In the genomic region with DNA sequence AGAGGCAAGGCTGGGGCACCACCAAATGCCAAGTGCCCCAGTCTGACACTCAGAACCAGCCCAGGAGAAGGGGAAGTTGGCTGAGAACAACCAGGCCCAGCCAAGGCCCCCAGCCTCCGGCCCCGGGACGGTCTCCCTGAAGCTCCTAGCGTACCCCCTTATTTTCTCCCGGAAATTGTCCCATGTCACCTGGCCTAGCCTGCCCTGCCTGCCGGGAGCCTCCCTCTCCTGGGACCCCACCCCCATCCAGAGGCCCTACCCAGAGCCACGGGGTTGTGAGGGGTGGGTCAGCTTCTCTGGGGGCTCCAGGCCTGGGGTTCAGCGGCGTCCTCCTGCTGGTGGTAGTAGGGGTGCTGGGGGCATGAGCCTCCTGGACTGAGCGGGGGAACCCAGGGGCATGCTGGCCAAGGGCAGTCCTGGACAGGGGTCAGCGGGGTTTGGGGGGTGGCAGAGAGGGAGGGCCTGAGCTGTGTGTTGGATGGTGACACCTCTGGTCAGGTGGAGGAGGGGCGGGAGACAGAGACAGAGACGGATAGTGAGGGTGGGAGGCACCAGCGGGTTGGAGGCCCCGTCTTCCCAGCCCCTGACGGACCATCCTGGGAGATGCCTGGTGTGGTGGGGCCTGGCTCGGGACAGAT, we compare ENCODE assay signal across 20 cellular contexts. TPM values are rescaled to one million over a fixed set of nuclear protein-coding genes. Genes with fewer than 3 reads are reported as not detected.
DNase-seq lines count a peak whose midpoint lies in the region; ATAC-seq and TF ChIP-seq lines count a peak whose summit lies in the region.
"Had no signal": no experiment of that assay in that cellular context is flagged by ENCODE, and none has a peak within 500 bp of the region (broad histone marks: within the 10 kb centered on the region; RNA-seq: fewer than 3 reads in every experiment).

No MANE protein-coding gene starts in this region.

- H2BK120ac ChIP-seq in trophoblast cell (ENCODE audit: insufficient read depth, low read length, poor library complexity): peak overlapping the region; percentile 41

- H3K4me2 ChIP-seq in hepatocyte: no peak overlapping the region
- H3K4me2 ChIP-seq in trophoblast cell (ENCODE audit: low read length): no peak overlapping the region
- H3K4me2 ChIP-seq: SK-N-SH had no signal

- H3K27ac Mint-ChIP-seq in Calu3 (ENCODE audit: unreplicated experiment): no peak overlapping the region
- H3K27ac Mint-ChIP-seq: H9, HFFc6 had no signal

- no peaks in the 10 kb centered on the region for H3K36me3 Mint-ChIP-seq in Calu3 (ENCODE audit: insufficient read depth, unreplicated experiment)

- H2AK5ac ChIP-seq in trophoblast cell (ENCODE audit: low read length): peak overlapping the region; percentile 62

- 91% methylated on average over 17 of the region's 17 CpGs for WGBS in right cardiac atrium
- WGBS in hepatocyte (ENCODE audit: low lambda C conversion rate, missing lambda C conversion rate): 94% methylated on average over 10 of the region's 17 CpGs
- no CpG with 5 or more reads among the region's 17 CpGs for WGBS in trophoblast cell (ENCODE audit: extremely low coverage, insufficient coverage, insufficient read length)

- H3K4me3 Mint-ChIP-seq in Calu3 (ENCODE audit: low read depth, unreplicated experiment): no peak overlapping the region
- H3K4me3 Mint-ChIP-seq: HFFc6 had no signal

- H3K4me1 ChIP-seq in right cardiac atrium (ENCODE audit: control insufficient read depth, insufficient read depth, low read length) (no peaks in the 10 kb centered on the region), hepatocyte (ENCODE audit: insufficient read depth) (peaks cover 49% of the 10 kb centered on the region), trophoblast cell (ENCODE audit: control insufficient read depth in 1 of 2, insufficient read depth in 2 of 2, low read length in 2 of 2) (peaks cover 11% of the 10 kb centered on the region in 2 experiments)

- no peaks in the 10 kb centered on the region for H3K27me3 ChIP-seq in right cardiac atrium (ENCODE audit: control insufficient read depth, insufficient read depth)
- no peaks in the 10 kb centered on the region for H3K27me3 ChIP-seq in hepatocyte
- no peaks in the 10 kb centered on the region for H3K27me3 ChIP-seq in trophoblast cell (ENCODE audit: insufficient read depth, low read length)

- intact Hi-C loops in right cardiac atrium (cut with DNase I) (no loop called here), Right ventricle myocardium superior (cut with DNase I) (no loop called here), Calu3 (cut with micrococcal nuclease; ENCODE audit: unreplicated experiment) (no loop called here)

- H4K20me1 ChIP-seq in hepatocyte (ENCODE audit: insufficient read depth, poor library complexity, severe bottlenecking): no peaks in the 10 kb centered on the region

- no TSS peak for BruUV-seq in Calu3 (replicated peaks; lab: Mats Ljungman, UMichigan)

- no peaks in the 10 kb centered on the region for H3K9me3 Mint-ChIP-seq in Calu3 (ENCODE audit: low read depth, unreplicated experiment)
- H3K9me3 Mint-ChIP-seq: H9, HFFc6 had no signal

- H3K27ac ChIP-seq in right cardiac atrium (ENCODE audit: low read length) (no peak overlapping the region), hepatocyte (peak overlapping the region; percentile 79), trophoblast cell (ENCODE audit: low read depth, low read length) (no peak overlapping the region)
- H3K27ac ChIP-seq: RWPE1 had no signal

- H4K91ac ChIP-seq in trophoblast cell (ENCODE audit: low read depth, low read length): peak overlapping the region; percentile 75

- no peak overlapping the region for H3K18ac ChIP-seq in trophoblast cell (ENCODE audit: low read length)

- H3K36me3 ChIP-seq in hepatocyte (replicated peaks; ENCODE audit: insufficient read depth, low read depth) (no peaks in the 10 kb centered on the region), trophoblast cell (ENCODE audit: control insufficient read depth in 1 of 2, insufficient read depth in 2 of 2, low read length in 2 of 2) (no peaks in the 10 kb centered on the region)

- DNase-seq in right cardiac atrium (peak in 2 of 3 donors; percentile 40 to 45), Right ventricle myocardium superior (no peak), hepatocyte (ENCODE audit: low spot score) (no peak), trophoblast cell (peak in 1 of 2 donors; percentile 28), Calu3 (no peak)
- DNase-seq: 8988T, ACHN, DMS53, H9, HFFc6, NCI-H1092, NCI-H1417 treated with DMSO at 0.1 percent for 48 hours, NCI-H1694 treated with DMSO at 0.1 percent for 48 hours, NCI-H2081, NCI-H2227 treated with DMSO at 0.1 percent for 48 hours, NCI-H526 treated with DMSO at 0.1 percent for 48 hours, SK-N-SH had no signal

- no peaks in the 10 kb centered on the region for H3K9me3 ChIP-seq in right cardiac atrium (ENCODE audit: control insufficient read depth, low read length)
- no peaks in the 10 kb centered on the region for H3K9me3 ChIP-seq in hepatocyte (ENCODE audit: low read depth)
- H3K9me3 ChIP-seq in trophoblast cell (ENCODE audit: insufficient read depth, low read depth, low read length): no peaks in the 10 kb centered on the region
- H3K9me3 ChIP-seq: SK-N-SH had no signal

- CTCF ChIA-PET in Calu3 (lab: Charles Lee): interaction anchor here (0.6 to 1.0 kb wide), 2 partner anchors 58 to 210 kb away, joined by 3 to 4 read pairs; no protein-coding TSS in a partner anchor

- H3K9ac ChIP-seq in trophoblast cell (ENCODE audit: low read length): no peak overlapping the region
- H3K9ac ChIP-seq: SK-N-SH had no signal

- H2AFZ ChIP-seq in hepatocyte (no peak overlapping the region), trophoblast cell (ENCODE audit: insufficient read depth, low read length, poor library complexity) (no peak overlapping the region)

- ATAC-seq in right cardiac atrium: no peak
- no peak for ATAC-seq in Right ventricle myocardium superior (ENCODE audit: poor library complexity)
- no peak for ATAC-seq in HG03378 (IDR thresholded peaks at IDR 0.05; ENCODE audit: unreplicated experiment)
- ATAC-seq in HG03039 (IDR thresholded peaks at IDR 0.05; ENCODE audit: unreplicated experiment): no peak

- no peak overlapping the region for H2BK5ac ChIP-seq in trophoblast cell (ENCODE audit: low read depth, low read length, poor library complexity)

- peaks cover 66% of the 10 kb centered on the region for H3K27me3 Mint-ChIP-seq in Calu3 (ENCODE audit: unreplicated experiment)

- H3K79me2 ChIP-seq in hepatocyte (no peaks in the 10 kb centered on the region), trophoblast cell (ENCODE audit: control insufficient read depth, insufficient read depth, low read length, poor library complexity) (peaks cover 2% of the 10 kb centered on the region)

- TF ChIP-seq CTCF in hepatocyte (IDR thresholded peaks at IDR 0.05; ENCODE audit: poor library complexity) (no peak), Calu3 (IDR thresholded peaks at IDR 0.05; ENCODE audit: unreplicated experiment) (no peak)

- no peak overlapping the region for H3K4me3 ChIP-seq in right cardiac atrium (ENCODE audit: low read length)
- H3K4me3 ChIP-seq in hepatocyte: no peak overlapping the region
- no peak overlapping the region for H3K4me3 ChIP-seq in trophoblast cell (ENCODE audit: low read depth, low read length)

- no peak overlapping the region for H3K23ac ChIP-seq in trophoblast cell (ENCODE audit: low read length)

- peak overlapping the region; percentile 18 for H2BK12ac ChIP-seq in trophoblast cell (ENCODE audit: low read length)

- H3K79me1 ChIP-seq in trophoblast cell (ENCODE audit: low read length): peaks cover 4% of the 10 kb centered on the region

- H3K9me2 ChIP-seq in hepatocyte (replicated peaks; ENCODE audit: insufficient read depth): no peaks in the 10 kb centered on the region
- H3K9me2 ChIP-seq: SK-N-SH had no signal

- no peaks in the 10 kb centered on the region for H3K4me1 Mint-ChIP-seq in Calu3 (ENCODE audit: low read depth, unreplicated experiment)

- H4K8ac ChIP-seq in trophoblast cell (ENCODE audit: low read depth, low read length): no peak overlapping the region

- H3K4ac ChIP-seq in trophoblast cell (ENCODE audit: low read depth, low read length): no peak overlapping the region

- H3K14ac ChIP-seq in trophoblast cell (ENCODE audit: low read length): peak overlapping the region; percentile 20

- no peak overlapping the region for H4K12ac ChIP-seq in trophoblast cell (ENCODE audit: low read depth, low read length)

RNA-seq across cellular contexts. Expression of gene SLCO4A1, which starts 7.9 kb away (rescaled TPM):
- 1 to 10 TPM; 4.1 to 8.4 (median 5.3) TPM for total RNA-seq in right cardiac atrium
- polyA plus RNA-seq in right cardiac atrium: 15.5 TPM
- total RNA-seq in Right ventricle myocardium superior: 12.1 TPM
- total RNA-seq in hepatocyte: 25.8 and 26.7 TPM in 2 replicates
- 87.3 and 99.0 TPM in 2 replicates for polyA plus RNA-seq in hepatocyte
- 63.6 and 64.8 TPM in 2 replicates for polyA plus RNA-seq in trophoblast cell (2013)
- 51.9 and 63.9 TPM in 2 replicates for total RNA-seq in Calu3 (2022)

Comparison
In these comparisons a context has a peak if more than half of its experiments do, and no peak if none do; other contexts are left out.
1. DNase-seq: peak in right cardiac atrium (2 of 3); none in Right ventricle myocardium superior (single experiment), hepatocyte (single experiment) and Calu3 (single experiment).